Comparison of ENCODE assay signal across 8 cellular contexts in the genomic region with DNA sequence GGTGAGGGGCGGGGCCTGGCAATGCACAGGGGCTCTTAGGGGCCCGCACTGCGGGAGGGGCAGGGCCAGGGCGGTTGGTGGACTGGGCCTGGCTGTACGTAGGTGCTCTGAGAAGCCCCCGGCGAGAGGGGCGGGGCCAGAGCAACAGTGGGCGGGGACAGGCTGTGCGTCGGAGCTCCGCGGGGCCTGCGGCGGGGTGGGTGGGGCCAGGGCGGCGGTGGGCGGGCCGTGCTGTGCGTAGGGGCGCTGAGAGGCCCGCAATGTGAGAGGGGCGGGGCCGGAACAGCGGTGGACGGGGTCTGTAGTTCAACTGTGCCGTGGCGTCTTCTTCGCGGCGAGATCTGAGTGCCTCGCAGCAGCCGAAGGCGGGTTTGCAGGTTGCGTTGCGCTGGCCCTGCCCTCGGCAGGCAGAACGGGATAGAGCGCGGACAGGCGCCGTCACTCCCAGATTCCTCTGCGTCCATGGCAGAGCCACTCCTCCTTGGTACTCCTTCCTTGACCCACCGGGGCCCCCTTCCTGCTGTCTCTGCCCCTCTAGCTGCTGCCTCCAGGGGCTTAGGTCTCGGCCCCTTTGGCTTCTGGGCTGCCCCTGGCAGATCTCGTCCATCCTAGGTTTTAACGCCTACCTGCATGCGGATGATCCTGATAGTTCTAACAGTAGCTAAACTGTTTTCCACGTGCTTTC. TPM values are rescaled to one million over a fixed set of nuclear protein-coding genes. Genes with fewer than 3 reads are reported as not detected.
A peak's percentile ranks its signal among the peaks of the same experiment; 100 is the strongest.
DNase-seq lines count a peak whose midpoint lies in the region; ATAC-seq and TF ChIP-seq lines count a peak whose summit lies in the region.

No MANE protein-coding gene starts in this region.

- no peaks in the 10 kb centered on the region for H3K9me3 Mint-ChIP-seq in neural crest cell
- H3K9me3 Mint-ChIP-seq in stimulated activated naive CD8-positive, alpha-beta T cell treated with anti-CD3 and anti-CD28 coated beads, Interleukin-15, amount 100 ng/mL, for 72 hours, result no peaks in the 10 kb centered on the region

- H3K4me3 Mint-ChIP-seq in neural crest cell, result peak overlapping the region; percentile 92
- H3K4me3 Mint-ChIP-seq in stimulated activated naive CD8-positive, alpha-beta T cell treated with anti-CD3 and anti-CD28 coated beads, Interleukin-15, amount 100 ng/mL, for 72 hours, result peak overlapping the region; percentile 86 to 89

- peaks cover 24% of the 10 kb centered on the region for H3K4me1 Mint-ChIP-seq in neural crest cell
- peaks cover 38% of the 10 kb centered on the region for H3K4me1 Mint-ChIP-seq in stimulated activated naive CD8-positive, alpha-beta T cell treated with anti-CD3 and anti-CD28 coated beads, Interleukin-15, amount 100 ng/mL, for 72 hours

- TF ChIP-seq CTCF in LNCaP clone FGC (IDR thresholded peaks at IDR 0.05; ENCODE audit: control insufficient read depth, extremely low read depth, insufficient read depth) (no peak), RWPE1 (conservative IDR thresholded peaks at IDR 0.05; ENCODE audit: low read depth) (no peak), neural crest cell (conservative IDR thresholded peaks at IDR 0.05) (peak; percentile 16)

- H3K27me3 Mint-ChIP-seq in neural crest cell (ENCODE audit: low read depth), result peaks cover 58% of the 10 kb centered on the region
- H3K27me3 Mint-ChIP-seq in stimulated activated naive CD8-positive, alpha-beta T cell treated with anti-CD3 and anti-CD28 coated beads, Interleukin-15, amount 100 ng/mL, for 72 hours, result peaks cover 7% of the 10 kb centered on the region

- CTCF ChIA-PET in RWPE1 (lab: Yijun Ruan, JAX), result no interaction called here

- POLR2A ChIA-PET in RWPE1 (lab: Yijun Ruan, JAX; ENCODE audit: low non-redundant PET), result interaction anchor here (1.1 kb wide), 1 partner anchor 129 kb away, joined by 5 read pairs; no protein-coding TSS in a partner anchor

- H3K27ac ChIP-seq in RWPE1, result peak overlapping the region; percentile 91

- peak; percentile 86 for ATAC-seq in stimulated activated naive CD8-positive, alpha-beta T cell treated with anti-CD3 and anti-CD28 coated beads, Interleukin-15, amount 100 ng/mL, for 72 hours

- peak overlapping the region; percentile 79 for H3K27ac Mint-ChIP-seq in neural crest cell (ENCODE audit: unreplicated experiment)
- peak overlapping the region; percentile 95 to 97 for H3K27ac Mint-ChIP-seq in stimulated activated naive CD8-positive, alpha-beta T cell treated with anti-CD3 and anti-CD28 coated beads, Interleukin-15, amount 100 ng/mL, for 72 hours

- H3K4me3 ChIP-seq in LNCaP clone FGC (ENCODE audit: low read depth, low read length), result peak overlapping the region; percentile 93

- DNase-seq in ELF-1 (ENCODE audit: low read depth, low spot score), result peak; percentile 95
- DNase-seq in H4 (ENCODE audit: low spot score), result peak; percentile 93
- DNase-seq in LNCaP clone FGC (ENCODE audit: low read depth), result peak; percentile 81
- DNase-seq in RWPE1 (ENCODE audit: low spot score), result peak; percentile 88
- DNase-seq in activated T-helper 9 cell treated with anti-CD3 and anti-CD28 coated beads, Interleukin-2, amount 50 U/mL, for 16 hours (ENCODE audit: low read depth), result peak; percentile 95
- peak; percentile 85 for DNase-seq in fibroblast of the conjunctiva (ENCODE audit: low read depth)
- peak; percentile 93 for DNase-seq in neural crest cell (ENCODE audit: low read depth, low spot score)
- peak; percentile 96 for DNase-seq in stimulated activated naive CD8-positive, alpha-beta T cell treated with anti-CD3 and anti-CD28 coated beads, Interleukin-15, amount 100 ng/mL, for 72 hours

- no peaks in the 10 kb centered on the region for H3K36me3 Mint-ChIP-seq in neural crest cell (ENCODE audit: low read depth)

RNA-seq across cellular contexts. Expression of gene CCNE1, which starts 33.2 kb away (rescaled TPM):
- 40.1 and 50.1 TPM in 2 replicates for total RNA-seq in H4 (2014; rRNA removed; shearing (Covaris generic))
- total RNA-seq in neural crest cell, result 26.1 and 29.7 TPM in 2 replicates

Comparison
In these comparisons a context has a peak if more than half of its experiments do, and no peak if none do; other contexts are left out.
1. Peak in every context shown above with its lines: DNase-seq, ATAC-seq, H3K4me3 ChIP-seq and H3K27ac ChIP-seq.